Comparison of ENCODE assay signal across 19 cellular contexts in genomic region chr18:56919190-56919589, GRCh38.
DNase-seq lines count a peak whose midpoint lies in the region; ATAC-seq, FAIRE-seq and TF ChIP-seq lines count a peak whose summit lies in the region.
"Had no signal": no experiment of that assay in that cellular context is flagged by ENCODE, and none has a peak within 500 bp of the region (broad histone marks: within the 10 kb centered on the region; RNA-seq: fewer than 3 reads in every experiment).

No MANE protein-coding gene starts in this region.

- no peak for TF ChIP-seq EP300 in HepG2 (IDR thresholded peaks at IDR 0.05; ENCODE audit: low read depth in 2 of 2, low read length in 2 of 2)
- TF ChIP-seq EP300 in HepG2 (CRISPR knock-in tag; IDR thresholded peaks at IDR 0.05; ENCODE audit: borderline replicate concordance) = no peak

- CTCF ChIA-PET in HepG2 (lab: Yijun Ruan, JAX; ENCODE audit: low intra/inter-chr PET ratio, low total read pairs) (no interaction called here), WTC11 (lab: Charles Lee) (interaction anchor here (1.0 kb wide), 1 partner anchor 74 kb away, joined by 3 read pairs; no protein-coding TSS in a partner anchor)

- H3K27me3 ChIP-seq in HepG2 (ENCODE audit: control insufficient read depth in 1 of 2, insufficient read depth in 2 of 2, low read length in 2 of 2) = no peaks in the 10 kb centered on the region
- H3K27me3 ChIP-seq in right lobe of liver = no peaks in the 10 kb centered on the region

- no peaks in the 10 kb centered on the region for H3K79me2 ChIP-seq in HepG2 (ENCODE audit: insufficient read depth, low read length)

- TF ChIP-seq POLR2A in HepG2 (IDR thresholded peaks at IDR 0.05; ENCODE audit: insufficient read depth in 1 of 2, low read depth in 2 of 2, low read length in 2 of 2) (no peak), right lobe of liver (IDR thresholded peaks at IDR 0.05) (no peak)

- DNase-seq in HepG2 (ENCODE audit: low spot score) (no peak), right lobe of liver (no peak), WTC11 (ENCODE audit: low spot score) (no peak), iPS DF 4.7 (ENCODE audit: extremely low read depth, low spot score) (peak; percentile 16), NCI-H226 (no peak)
- no peak for DNase-seq in activated T-cell treated with anti-CD3 and anti-CD28 coated beads, Interleukin-2, amount 50 U/mL, for 72 hours
- DNase-seq: COR-L47, DND-41, GDM1, GOT3, MV-4-11, NCI-H1436, NCI-H2029 treated with DMSO at 0.1 percent for 48 hours, PC-3, SK-N-SH had no signal

- peaks cover 25% of the 10 kb centered on the region for H3K4me1 Mint-ChIP-seq in WTC11
- H3K4me1 Mint-ChIP-seq in activated T-cell treated with anti-CD3 and anti-CD28 coated beads, Interleukin-2, amount 50 U/mL, for 72 hours (ENCODE audit: low read depth) = peaks cover 12% of the 10 kb centered on the region

- H3K9me3 Mint-ChIP-seq in WTC11 = no peaks in the 10 kb centered on the region
- no peaks in the 10 kb centered on the region for H3K9me3 Mint-ChIP-seq in activated T-cell treated with anti-CD3 and anti-CD28 coated beads, Interleukin-2, amount 50 U/mL, for 72 hours

- no peak for TF ChIP-seq RAD21 in HepG2 (CRISPR knock-in tag; IDR thresholded peaks at IDR 0.05)

- FAIRE-seq in HepG2 (lab: Jason Lieb, UNC) = no peak
- FAIRE-seq: A204.1 had no signal

- no peak overlapping the region for H3K4me3 Mint-ChIP-seq in WTC11
- H3K4me3 Mint-ChIP-seq in activated T-cell treated with anti-CD3 and anti-CD28 coated beads, Interleukin-2, amount 50 U/mL, for 72 hours = no peak overlapping the region

- TF ChIP-seq CTCF in HepG2 (CRISPR knock-in tag; IDR thresholded peaks at IDR 0.05) (no peak), right lobe of liver (IDR thresholded peaks at IDR 0.05) (no peak), WTC11 (IDR thresholded peaks at IDR 0.05) (no peak)

- H3K4me2 ChIP-seq in HepG2 (ENCODE audit: low read depth, low read length) = no peak overlapping the region
- H3K4me2 ChIP-seq: SK-N-SH had no signal

- no peaks in the 10 kb centered on the region for H3K36me3 ChIP-seq in HepG2 (replicated peaks in 1 of 2; ENCODE audit: control insufficient read depth in 1 of 2, insufficient read depth in 2 of 2, low read length in 2 of 2)
- no peaks in the 10 kb centered on the region for H3K36me3 ChIP-seq in right lobe of liver

- no peaks in the 10 kb centered on the region for H3K9me3 ChIP-seq in HepG2 (ENCODE audit: low read length)
- no peaks in the 10 kb centered on the region for H3K9me3 ChIP-seq in right lobe of liver
- H3K9me3 ChIP-seq: SK-N-SH had no signal

- no peak overlapping the region for H3K9ac ChIP-seq in HepG2 (ENCODE audit: insufficient read depth, low read depth, low read length)
- H3K9ac ChIP-seq: SK-N-SH had no signal

- H3K27ac ChIP-seq in HepG2 (ENCODE audit: extremely low read length, insufficient read depth, low read length) (no peak overlapping the region), right lobe of liver (no peak overlapping the region)
- H3K27ac ChIP-seq: C4-2B had no signal

- POLR2A ChIA-PET in HepG2 (lab: Yijun Ruan, JAX) = no interaction called here
- POLR2A ChIA-PET in WTC11 (lab: Charles Lee) = no interaction called here

- no peaks in the 10 kb centered on the region for H3K27me3 Mint-ChIP-seq in WTC11 (ENCODE audit: low read depth)
- H3K27me3 Mint-ChIP-seq in activated T-cell treated with anti-CD3 and anti-CD28 coated beads, Interleukin-2, amount 50 U/mL, for 72 hours (ENCODE audit: low read depth) = no peaks in the 10 kb centered on the region

- no peak overlapping the region for H3K27ac Mint-ChIP-seq in WTC11
- H3K27ac Mint-ChIP-seq in activated T-cell treated with anti-CD3 and anti-CD28 coated beads, Interleukin-2, amount 50 U/mL, for 72 hours = no peak overlapping the region

- no peaks in the 10 kb centered on the region for H3K36me3 Mint-ChIP-seq in WTC11
- H3K36me3 Mint-ChIP-seq in activated T-cell treated with anti-CD3 and anti-CD28 coated beads, Interleukin-2, amount 50 U/mL, for 72 hours (ENCODE audit: insufficient read depth in 2 of 2) = no peaks in the 10 kb centered on the region

- in situ Hi-C loops in HepG2 (cut with HindIII; ENCODE audit: extremely low pct_ligation_motif_present, low pct_unique_long_range_greater_than_20kb) = no loop called here

- ATAC-seq in HepG2 (no peak), right lobe of liver (no peak), WTC11 (peak; percentile 56; the same call in 1 of the 2 replicates), GM21786 (IDR thresholded peaks at IDR 0.05; ENCODE audit: unreplicated experiment) (no peak), GM18511 (IDR thresholded peaks at IDR 0.05; ENCODE audit: unreplicated experiment) (no peak)
- ATAC-seq in activated T-cell treated with anti-CD3 and anti-CD28 coated beads, Interleukin-2, amount 50 U/mL, for 72 hours (replicated peaks in 1 of 2) = no peak
- ATAC-seq: PC-3 had no signal

- H2AFZ ChIP-seq in HepG2 (ENCODE audit: low read length) = no peak overlapping the region

- WGBS in HepG2 (ENCODE audit: low lambda C conversion rate) = 100% methylated on average over 1 of the region's 1 CpG
- WGBS in right lobe of liver (ENCODE audit: insufficient coverage, low coverage, low lambda C conversion rate, missing lambda C conversion rate) = 80% methylated on average over 1 of the region's 1 CpG

- H3K4me3 ChIP-seq in HepG2 (replicated peaks in 1 of 3; ENCODE audit: insufficient read depth in 1 of 3, low read depth in 2 of 3, low read length in 3 of 3) = no peak overlapping the region
- no peak overlapping the region for H3K4me3 ChIP-seq in right lobe of liver

- BruUV-seq in HepG2 (replicated peaks; lab: Mats Ljungman, UMichigan) = no TSS peak

- intact Hi-C loops in HepG2 (cut with micrococcal nuclease; ENCODE audit: unreplicated experiment) = no loop called here
- intact Hi-C loops in right lobe of liver (cut with DNase I) = no loop called here

- H3K4me1 ChIP-seq in HepG2 (ENCODE audit: insufficient read depth, low read length) (no peaks in the 10 kb centered on the region), right lobe of liver (no peaks in the 10 kb centered on the region)

- no peaks in the 10 kb centered on the region for H4K20me1 ChIP-seq in HepG2 (ENCODE audit: insufficient read depth, low read length)

TF ChIP-seq in HepG2, 621 proteins besides CTCF, POLR2A, EP300 and RAD21 (continues in another document):
- TF ChIP-seq ATF7-NPFF (CRISPR knock-in tag; IDR thresholded peaks at IDR 0.05; ENCODE audit: low read depth) (no peak), ZNF652 (CRISPR knock-in tag; IDR thresholded peaks at IDR 0.05; ENCODE audit: borderline replicate concordance, low read depth) (peak; percentile 93), ZNF281 (CRISPR knock-in tag; IDR thresholded peaks at IDR 0.05; ENCODE audit: borderline replicate concordance) (no peak), NFIB (CRISPR knock-in tag; IDR thresholded peaks at IDR 0.05; ENCODE audit: borderline replicate concordance) (no peak), MED13 (CRISPR knock-in tag; IDR thresholded peaks at IDR 0.05) (no peak)

TF ChIP-seq in WTC11, 78 proteins besides CTCF, POLR2A, EP300 and RAD21 (continues in another document):
- TF ChIP-seq NR1H2 (CRISPR knock-in tag; IDR thresholded peaks at IDR 0.05) (no peak), ZNF121 (CRISPR knock-in tag; IDR thresholded peaks at IDR 0.05) (no peak), CREB1 (CRISPR knock-in tag; IDR thresholded peaks at IDR 0.05) (no peak), PRDM15 (CRISPR knock-in tag; IDR thresholded peaks at IDR 0.05) (no peak), ZNF263 (CRISPR knock-in tag; IDR thresholded peaks at IDR 0.05; ENCODE audit: low read depth) (no peak), PREB (CRISPR knock-in tag; IDR thresholded peaks at IDR 0.05; ENCODE audit: borderline replicate concordance) (no peak)
